ENCODE assay signal across 11 cellular contexts in genomic region chr5:135345945-135346731, GRCh38. TPM values are rescaled to one million over a fixed set of nuclear protein-coding genes. Genes with fewer than 3 reads are reported as not detected.
DNase-seq lines count a peak whose midpoint lies in the region; ATAC-seq and TF ChIP-seq lines count a peak whose summit lies in the region.
"Had no signal": no experiment of that assay in that cellular context is flagged by ENCODE, and none has a peak within 500 bp of the region (broad histone marks: within the 10 kb centered on the region; RNA-seq: fewer than 3 reads in every experiment).

No MANE protein-coding gene starts in this region.

- no peaks in the 10 kb centered on the region for H3K9me3 Mint-ChIP-seq in CD4-positive, CD25-positive, alpha-beta regulatory T cell
- H3K9me3 Mint-ChIP-seq in activated naive CD8-positive, alpha-beta T cell treated with anti-CD3 and anti-CD28 coated beads for 36 hours, result no peaks in the 10 kb centered on the region
- H3K9me3 Mint-ChIP-seq in naive thymus-derived CD8-positive, alpha-beta T cell, result no peaks in the 10 kb centered on the region
- H3K9me3 Mint-ChIP-seq: brain had no signal

- peaks cover 0 to 4% (median 0%) of the 10 kb centered on the region in 4 donors for H3K4me1 Mint-ChIP-seq in CD4-positive, CD25-positive, alpha-beta regulatory T cell
- peaks cover 2% of the 10 kb centered on the region for H3K4me1 Mint-ChIP-seq in activated naive CD8-positive, alpha-beta T cell treated with anti-CD3 and anti-CD28 coated beads for 36 hours
- peaks cover 0 to 11% (median 1%) of the 10 kb centered on the region in 4 donors for H3K4me1 Mint-ChIP-seq in naive thymus-derived CD8-positive, alpha-beta T cell
- H3K4me1 Mint-ChIP-seq: brain had no signal

- no peak for ATAC-seq in CD4-positive, CD25-positive, alpha-beta regulatory T cell (ENCODE audit: low read depth in 2 of 2)
- peak; percentile 65 for ATAC-seq in GM18511 (IDR thresholded peaks at IDR 0.05; ENCODE audit: unreplicated experiment)
- ATAC-seq in naive thymus-derived CD8-positive, alpha-beta T cell, result no peak
- no peak for ATAC-seq in HG03442 (IDR thresholded peaks at IDR 0.05; ENCODE audit: unreplicated experiment)
- no peak for ATAC-seq in left cardiac atrium

- no peaks in the 10 kb centered on the region for H3K27me3 Mint-ChIP-seq in CD4-positive, CD25-positive, alpha-beta regulatory T cell
- H3K27me3 Mint-ChIP-seq in activated naive CD8-positive, alpha-beta T cell treated with anti-CD3 and anti-CD28 coated beads for 36 hours, result no peaks in the 10 kb centered on the region
- no peaks in the 10 kb centered on the region for H3K27me3 Mint-ChIP-seq in naive thymus-derived CD8-positive, alpha-beta T cell
- H3K27me3 Mint-ChIP-seq: brain had no signal

- H3K27ac Mint-ChIP-seq in CD4-positive, CD25-positive, alpha-beta regulatory T cell, result peak overlapping the region in 2 of 3 donors; percentile 34 to 65
- H3K27ac Mint-ChIP-seq in activated naive CD8-positive, alpha-beta T cell treated with anti-CD3 and anti-CD28 coated beads for 36 hours, result peak overlapping the region; percentile 29
- H3K27ac Mint-ChIP-seq in naive thymus-derived CD8-positive, alpha-beta T cell, result peak overlapping the region in 6 of 10 donors; percentile 3 to 72 (median 40)

- no peaks in the 10 kb centered on the region for H3K9me3 ChIP-seq in CD4-positive, CD25-positive, alpha-beta regulatory T cell (ENCODE audit: control insufficient read depth in 2 of 2, low read length in 2 of 2)
- H3K9me3 ChIP-seq in BE2C, result no peaks in the 10 kb centered on the region
- H3K9me3 ChIP-seq: MG63 had no signal

- no peak for DNase-seq in CD4-positive, CD25-positive, alpha-beta regulatory T cell
- DNase-seq in activated naive CD8-positive, alpha-beta T cell treated with anti-CD3 and anti-CD28 coated beads for 36 hours, result no peak
- no peak for DNase-seq in naive thymus-derived CD8-positive, alpha-beta T cell
- DNase-seq in BE2C (no peak), left cardiac atrium (no peak)
- DNase-seq: activated gamma-delta T cell, MG63, NCI-H187 had no signal

- POLR2A ChIA-PET in naive thymus-derived CD8-positive, alpha-beta T cell (lab: Charles Lee), result no interaction called here

- no peak overlapping the region for H3K27ac ChIP-seq in CD4-positive, CD25-positive, alpha-beta regulatory T cell (ENCODE audit: insufficient read depth, low read length, poor library complexity, severe bottlenecking)

- H3K4me1 ChIP-seq in CD4-positive, CD25-positive, alpha-beta regulatory T cell (ENCODE audit: control insufficient read depth, insufficient read depth, low read length, poor library complexity, severe bottlenecking), result no peaks in the 10 kb centered on the region
- H3K4me1 ChIP-seq in BE2C, result no peaks in the 10 kb centered on the region

- no peak for TF ChIP-seq CTCF in BE2C (IDR thresholded peaks at IDR 0.05; ENCODE audit: low read depth, low read length)

- H3K36me3 ChIP-seq in CD4-positive, CD25-positive, alpha-beta regulatory T cell (ENCODE audit: control insufficient read depth, insufficient read depth, low read length), result peaks cover 80% of the 10 kb centered on the region
- H3K36me3 ChIP-seq in BE2C, result peaks cover 65% of the 10 kb centered on the region

- H3K27me3 ChIP-seq in CD4-positive, CD25-positive, alpha-beta regulatory T cell (ENCODE audit: control insufficient read depth, insufficient read depth, low read length), result no peaks in the 10 kb centered on the region
- no peaks in the 10 kb centered on the region for H3K27me3 ChIP-seq in BE2C
- H3K27me3 ChIP-seq: MG63 had no signal

- H3K4me3 ChIP-seq in CD4-positive, CD25-positive, alpha-beta regulatory T cell (ENCODE audit: low read depth, low read length), result no peak overlapping the region
- H3K4me3 ChIP-seq in BE2C (ENCODE audit: low read depth, low read length), result no peak overlapping the region
- H3K4me3 ChIP-seq: MG63 had no signal

- intact Hi-C loops in left cardiac atrium (cut with DNase I), result no loop called here

- H3K4me3 Mint-ChIP-seq in CD4-positive, CD25-positive, alpha-beta regulatory T cell, result no peak overlapping the region
- no peak overlapping the region for H3K4me3 Mint-ChIP-seq in activated naive CD8-positive, alpha-beta T cell treated with anti-CD3 and anti-CD28 coated beads for 36 hours
- peak overlapping the region in 1 of 10 donors; percentile 9 for H3K4me3 Mint-ChIP-seq in naive thymus-derived CD8-positive, alpha-beta T cell

- peaks cover 47% of the 10 kb centered on the region for H3K36me3 Mint-ChIP-seq in CD4-positive, CD25-positive, alpha-beta regulatory T cell
- peaks cover 13% of the 10 kb centered on the region for H3K36me3 Mint-ChIP-seq in activated naive CD8-positive, alpha-beta T cell treated with anti-CD3 and anti-CD28 coated beads for 36 hours
- H3K36me3 Mint-ChIP-seq in naive thymus-derived CD8-positive, alpha-beta T cell, result peaks cover 0 to 76% (median 21%) of the 10 kb centered on the region in 3 donors

RNA-seq across cellular contexts. Expression of gene MACROH2A1, which starts 52.9 kb away (rescaled TPM):
- 139 TPM for total RNA-seq in CD4-positive, CD25-positive, alpha-beta regulatory T cell
- polyA plus RNA-seq in CD4-positive, CD25-positive, alpha-beta regulatory T cell, result 100 to 1,000 TPM; 126 to 161 (median 148) TPM
- total RNA-seq in activated naive CD8-positive, alpha-beta T cell treated with anti-CD3 and anti-CD28 coated beads for 36 hours, result 100 to 1,000 TPM; 201 to 208 TPM
- total RNA-seq in naive thymus-derived CD8-positive, alpha-beta T cell, result 10 to 100 TPM; 96.3 to 99.5 TPM
- polyA plus RNA-seq in naive thymus-derived CD8-positive, alpha-beta T cell, result 100 to 1,000 TPM; 101 to 121 (median 105) TPM
- polyA plus RNA-seq in BE2C (2012; ENCODE audit: insufficient read depth, insufficient read length, low read depth), result 244 TPM
- total RNA-seq in left cardiac atrium, result 100 to 1,000 TPM; 101 to 138 TPM
